ENCODE assay signal across 8 cellular contexts in the genomic region with DNA sequence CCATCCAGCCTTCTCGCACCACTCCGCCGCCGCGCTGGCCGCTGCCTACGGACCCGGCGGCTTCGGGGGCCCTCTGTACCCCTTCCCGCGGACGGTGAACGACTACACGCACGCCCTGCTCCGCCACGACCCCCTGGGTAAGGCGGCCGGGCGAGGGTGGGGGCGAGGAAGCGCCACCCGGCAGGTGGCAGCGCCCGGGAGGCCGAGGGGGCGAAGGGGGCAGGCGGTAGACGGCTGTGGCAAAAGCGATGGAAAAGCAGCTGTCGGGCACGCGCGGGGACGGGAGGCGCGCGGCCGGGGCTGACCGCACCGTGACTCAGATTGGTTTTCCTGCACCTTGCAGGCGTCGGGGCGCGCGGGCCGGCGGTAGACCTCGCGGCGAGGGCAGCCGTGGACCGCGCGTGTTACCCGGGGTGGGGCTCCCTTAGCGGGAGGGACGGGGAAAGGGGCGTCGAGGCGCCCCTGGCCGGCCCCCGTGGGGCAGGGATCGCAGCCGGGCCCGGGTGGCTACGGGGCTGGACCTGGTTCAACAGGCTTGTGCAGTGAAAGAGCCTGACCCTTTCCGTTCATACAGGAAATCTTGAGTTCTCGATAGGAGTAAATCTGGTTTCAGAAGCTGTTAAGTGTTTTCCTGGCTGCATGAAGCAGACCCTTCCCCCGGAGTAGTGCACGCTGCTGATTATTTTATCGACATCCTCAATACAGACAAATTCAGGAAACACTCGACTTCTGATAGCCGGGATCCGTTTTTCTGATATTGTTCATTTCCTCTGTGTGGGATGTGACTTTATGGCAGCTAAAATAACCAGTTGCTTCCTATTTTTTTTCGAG.
DNase-seq lines count a peak whose midpoint lies in the region; TF ChIP-seq lines count a peak whose summit lies in the region.

No MANE protein-coding gene starts in this region.

- H3K4me1 ChIP-seq in muscle layer of duodenum (ENCODE audit: control insufficient read depth in 1 of 2, insufficient read depth in 2 of 2, low read length in 2 of 2) (peaks cover 0 to 9% of the 10 kb centered on the region in 2 donors), stomach smooth muscle (ENCODE audit: control insufficient read depth, insufficient read depth, low read length) (peaks cover 16% of the 10 kb centered on the region)

- H3K4me3 ChIP-seq in muscle layer of duodenum (ENCODE audit: low read depth in 1 of 2, low read length in 2 of 2) (peak overlapping the region; percentile 5 to 78), stomach smooth muscle (ENCODE audit: low read length in 2 of 2) (peak overlapping the region; percentile 43 to 81)

- H3K36me3 ChIP-seq in muscle layer of duodenum (ENCODE audit: control insufficient read depth in 1 of 2, insufficient read depth in 2 of 2, low read length in 2 of 2), result peaks cover 0 to 3% of the 10 kb centered on the region in 2 donors
- H3K36me3 ChIP-seq in stomach smooth muscle (ENCODE audit: control insufficient read depth in 2 of 2, insufficient read depth in 2 of 2, low read length in 2 of 2), result no peaks in the 10 kb centered on the region

- peak; percentile 13 for TF ChIP-seq POLR2A in erythroblast (IDR thresholded peaks at IDR 0.05; ENCODE audit: low read length)

- H3K27me3 ChIP-seq in muscle layer of duodenum (ENCODE audit: low read depth, low read length) (peaks cover 9% of the 10 kb centered on the region), stomach smooth muscle (ENCODE audit: control insufficient read depth in 1 of 2, insufficient read depth in 2 of 2, low read length in 2 of 2) (peaks cover 6 to 43% of the 10 kb centered on the region in 2 donors)

- H3K9ac ChIP-seq in stomach smooth muscle (ENCODE audit: low read length in 2 of 2), result peak overlapping the region in 1 of 2 donors; percentile 47

- peak overlapping the region; percentile 63 for H3K27ac ChIP-seq in muscle layer of duodenum (ENCODE audit: low read length)
- peak overlapping the region; percentile 49 for H3K27ac ChIP-seq in stomach smooth muscle (ENCODE audit: low read length)

- H3K9me3 ChIP-seq in muscle layer of duodenum (ENCODE audit: control insufficient read depth in 1 of 2, low read length in 2 of 2) (peaks cover 0 to 4% of the 10 kb centered on the region in 2 donors), stomach smooth muscle (ENCODE audit: control insufficient read depth in 2 of 2, low read length in 2 of 2) (peaks cover 0 to 4% of the 10 kb centered on the region in 2 donors)

- DNase-seq in NCI-H1105 treated with DMSO at 0.1 percent for 48 hours (lab: John Stamatoyannopoulos, UW) (peak; percentile 10), NCI-H1105 (lab: John Stamatoyannopoulos, UW) (no peak), NCI-H69 (lab: John Stamatoyannopoulos, UW) (peak; percentile 67), erythroblast (lab: John Stamatoyannopoulos, UW) (peak; percentile 52 to 58), NCI-H446 (lab: John Stamatoyannopoulos, UW) (no peak)
- DNase-seq in activated CD8-positive, alpha-beta memory T cell treated with anti-CD3 and anti-CD28 coated beads, Interleukin-2, amount 50 U/mL, for 48 hours, result peak; percentile 80

Comparison
In these comparisons a context has a peak if more than half of its experiments do, and no peak if none do; other contexts are left out.
1. DNase-seq: peak in NCI-H1105 treated with DMSO at 0.1 percent for 48 hours (single experiment), NCI-H69 (single experiment), activated CD8-positive, alpha-beta memory T cell treated with anti-CD3 and anti-CD28 coated beads, Interleukin-2, amount 50 U/mL, for 48 hours (single experiment) and erythroblast (2 of 2); none in NCI-H1105 (single experiment) and NCI-H446 (0 of 2).